ENCODE assay signal across 21 cellular contexts in the genomic region with DNA sequence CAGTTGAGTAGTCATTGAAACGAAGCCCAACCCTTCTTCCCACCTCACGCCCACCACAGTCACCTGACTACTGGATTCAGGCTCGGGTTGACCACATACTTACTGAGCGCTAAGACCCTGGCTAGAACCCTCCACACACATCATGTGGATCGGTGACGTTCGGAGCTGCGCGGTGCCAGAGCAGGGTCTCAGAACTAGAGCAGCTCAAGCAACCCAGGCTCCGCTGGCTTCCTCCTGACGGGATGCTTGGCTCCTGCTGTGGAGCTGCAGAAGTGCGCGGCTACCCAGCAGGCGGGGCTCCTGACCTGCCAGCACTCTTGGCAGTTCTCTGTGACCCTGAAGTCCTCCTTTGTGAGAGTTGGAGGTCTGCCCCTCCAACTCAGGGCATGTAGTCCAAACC.
"Had no signal": no experiment of that assay in that cellular context is flagged by ENCODE, and none has a peak within 500 bp of the region (broad histone marks: within the 10 kb centered on the region; RNA-seq: fewer than 3 reads in every experiment).

No MANE protein-coding gene starts in this region.

- H3K9me3 Mint-ChIP-seq: mesothelial cell of epicardium; naive thymus-derived CD4-positive, alpha-beta T cell had no signal

- H3K36me3 Mint-ChIP-seq: mesothelial cell of epicardium; naive thymus-derived CD4-positive, alpha-beta T cell had no signal

- H3K27ac ChIP-seq: brain microvascular endothelial cell, right lobe of liver, testis, transverse colon, uterus, WERI-Rb-1 had no signal

- H3K4me3 ChIP-seq: right lobe of liver, testis, transverse colon, uterus had no signal

- H3K4me1 ChIP-seq: right lobe of liver, testis, uterus had no signal

- ATAC-seq: activated CD4-positive, CD25-positive, alpha-beta regulatory T cell treated with anti-CD3 and anti-CD28 coated beads, Interleukin-2, amount 50 U/mL, for 24 hours; left ventricle myocardium superior; naive thymus-derived CD4-positive, alpha-beta T cell; right lobe of liver; stimulated activated naive CD8-positive, alpha-beta T cell treated with anti-CD3 and anti-CD28 coated beads, Interleukin-15, Interleukin-2, amounts not matched to agents 100 U/mL and 50 U/mL, for 24 hours had no signal

- DNase-seq: activated CD4-positive, alpha-beta T cell treated with anti-CD3 and anti-CD28 coated beads for 48 hours; activated CD4-positive, alpha-beta T cell treated with anti-CD3 and anti-CD28 coated beads, Interleukin-2, amount 50 U/mL, for 48 hours; activated CD8-positive, alpha-beta memory T cell treated with anti-CD3 and anti-CD28 coated beads for 24 hours; activated gamma-delta T cell; activated naive CD4-positive, alpha-beta T cell treated with anti-CD3 and anti-CD28 coated beads, Interleukin-2, amount 50 U/mL, for 16 hours; amniotic stem cell; brain microvascular endothelial cell; effector CD8-positive, alpha-beta T cell; glutamatergic neuron; left ventricle myocardium superior; naive thymus-derived CD4-positive, alpha-beta T cell; occipital lobe; right lobe of liver; stimulated activated CD4-positive, alpha-beta T cell treated with anti-CD3 and anti-CD28 coated beads, Interleukin-2, amount 100 ng/mL, for 48 hours; stimulated activated naive CD8-positive, alpha-beta T cell treated with anti-CD3 and anti-CD28 coated beads, Interleukin-15, Interleukin-2, amounts not matched to agents 100 U/mL and 50 U/mL, for 24 hours; testis; transverse colon; uterus; WERI-Rb-1 had no signal

- H3K27me3 ChIP-seq: brain microvascular endothelial cell, right lobe of liver, testis, transverse colon, uterus had no signal

- H3K4me3 Mint-ChIP-seq: mesothelial cell of epicardium; naive thymus-derived CD4-positive, alpha-beta T cell had no signal

- H3K36me3 ChIP-seq: brain microvascular endothelial cell, right lobe of liver, transverse colon, uterus, WERI-Rb-1 had no signal

- H3K9me3 ChIP-seq: right lobe of liver, testis, transverse colon, uterus had no signal

- H3K27ac Mint-ChIP-seq: mesothelial cell of epicardium; naive thymus-derived CD4-positive, alpha-beta T cell had no signal
